1 cellular context compared by ENCODE assay signal in the genomic region with DNA sequence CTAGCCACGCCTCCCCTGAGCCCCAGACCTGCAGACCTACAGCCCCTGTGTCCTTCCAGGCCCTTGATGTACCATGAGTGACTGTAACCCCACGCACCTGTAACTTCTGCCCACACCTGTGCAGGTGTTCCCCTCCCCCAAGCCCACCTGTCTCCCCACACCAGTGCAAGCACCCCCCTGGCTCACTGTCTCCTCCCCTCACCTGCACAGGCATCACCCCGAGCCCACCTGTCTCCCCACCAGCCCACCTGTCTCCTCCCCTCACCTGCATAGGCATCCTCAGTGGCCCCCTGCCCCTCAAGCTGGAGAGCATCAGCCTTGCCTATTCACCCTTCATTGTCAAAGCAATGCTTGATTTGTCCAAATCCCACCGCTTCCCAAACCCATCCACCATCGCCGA.
TF ChIP-seq lines count a peak whose summit lies in the region.

No MANE protein-coding gene starts in this region.

TF ChIP-seq in H1, 55 proteins besides CTCF, POLR2A, EP300 and RAD21:
- TF ChIP-seq EZH2 (IDR thresholded peaks at IDR 0.05; ENCODE audit: low read depth, low read length, severe bottlenecking) (no peak), TEAD4 (IDR thresholded peaks at IDR 0.05; ENCODE audit: low read depth, low read length) (no peak), SP2 (IDR thresholded peaks at IDR 0.05; ENCODE audit: low read length) (no peak), YY1 (IDR thresholded peaks at IDR 0.05; ENCODE audit: low read depth, low read length) (no peak), KDM5A (IDR thresholded peaks at IDR 0.05; ENCODE audit: low read length) (no peak), SP4 (IDR thresholded peaks at IDR 0.05; ENCODE audit: low read length) (no peak), HDAC2 (IDR thresholded peaks at IDR 0.05; ENCODE audit: borderline replicate concordance in 1 of 2, low read depth in 2 of 2, low read length in 2 of 2) (no peak)
- TF ChIP-seq, protein P1, sequence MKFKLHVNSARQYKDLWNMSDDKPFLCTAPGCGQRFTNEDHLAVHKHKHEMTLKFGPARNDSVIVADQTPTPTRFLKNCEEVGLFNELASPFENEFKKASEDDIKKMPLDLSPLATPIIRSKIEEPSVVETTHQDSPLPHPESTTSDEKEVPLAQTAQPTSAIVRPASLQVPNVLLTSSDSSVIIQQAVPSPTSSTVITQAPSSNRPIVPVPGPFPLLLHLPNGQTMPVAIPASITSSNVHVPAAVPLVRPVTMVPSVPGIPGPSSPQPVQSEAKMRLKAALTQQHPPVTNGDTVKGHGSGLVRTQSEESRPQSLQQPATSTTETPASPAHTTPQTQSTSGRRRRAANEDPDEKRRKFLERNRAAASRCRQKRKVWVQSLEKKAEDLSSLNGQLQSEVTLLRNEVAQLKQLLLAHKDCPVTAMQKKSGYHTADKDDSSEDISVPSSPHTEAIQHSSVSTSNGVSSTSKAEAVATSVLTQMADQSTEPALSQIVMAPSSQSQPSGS (IDR thresholded peaks at IDR 0.05; ENCODE audit: low read length), result no peak
TF ChIP-seq in H1: peak in this region for 0.
